35 cellular contexts compared by ENCODE assay signal in genomic region chr7:24307294-24307693, GRCh38. TPM values are rescaled to one million over a fixed set of nuclear protein-coding genes. Genes with fewer than 3 reads are reported as not detected.
"Had no signal": no experiment of that assay in that cellular context is flagged by ENCODE, and none has a peak within 500 bp of the region (broad histone marks: within the 10 kb centered on the region; RNA-seq: fewer than 3 reads in every experiment).

No MANE protein-coding gene starts in this region.

- H3K4me3 ChIP-seq: adrenal gland, body of pancreas, esophagus muscularis mucosa, gastrocnemius medialis, heart right ventricle, hepatocyte had no signal

- H3K27ac ChIP-seq: adrenal gland, body of pancreas, esophagus muscularis mucosa, foreskin keratinocyte, gastrocnemius medialis, heart right ventricle, hepatocyte had no signal

- H3K4me3 Mint-ChIP-seq: activated CD4-positive, alpha-beta memory T cell treated with anti-CD3 and anti-CD28 coated beads for 36 hours; activated CD4-positive, alpha-beta T cell treated with anti-CD3 and anti-CD28 coated beads for 36 hours; activated CD4-positive, alpha-beta T cell treated with anti-CD3 and anti-CD28 coated beads, Interleukin-2, amount 10 ng/mL, durations not matched to agents 24 days and 14 days; activated CD8-positive, alpha-beta memory T cell treated with anti-CD3 and anti-CD28 coated beads, Interleukin-2, amount 10 ng/mL, durations not matched to agents 7 days and 5 days; activated CD8-positive, alpha-beta T cell treated with anti-CD3 and anti-CD28 coated beads, Interleukin-2, amount 10 ng/mL, durations not matched to agents 7 days and 5 days; activated naive CD4-positive, alpha-beta T cell treated with anti-CD3 and anti-CD28 coated beads for 36 hours; activated naive CD4-positive, alpha-beta T cell treated with anti-CD3 and anti-CD28 coated beads, Interleukin-2, amount 50 U/mL, for 24 hours; activated naive CD8-positive, alpha-beta T cell treated with anti-CD3 and anti-CD28 coated beads for 36 hours; activated naive CD8-positive, alpha-beta T cell treated with anti-CD3 and anti-CD28 coated beads, Interleukin-2, amount 50 U/mL, for 24 hours; activated T-helper 1 cell treated with anti-CD3 and anti-CD28 coated beads, Interleukin-12 subunit alpha, Interleukin-12 subunit beta, Interleukin-2, Interleukin-4 antibody, amounts not matched to agents 30 ng/mL and 10 ng/mL and 1 ng/mL, durations not matched to agents 14 hours and 24 hours and 36 hours; effector memory CD8-positive, alpha-beta T cell had no signal

- H3K9me3 Mint-ChIP-seq: activated CD4-positive, alpha-beta memory T cell treated with anti-CD3 and anti-CD28 coated beads for 36 hours; activated CD4-positive, alpha-beta T cell treated with anti-CD3 and anti-CD28 coated beads, Interleukin-2, amount 10 ng/mL, durations not matched to agents 24 days and 14 days; activated naive CD4-positive, alpha-beta T cell treated with anti-CD3 and anti-CD28 coated beads for 36 hours; activated naive CD4-positive, alpha-beta T cell treated with anti-CD3 and anti-CD28 coated beads, Interleukin-2, amount 50 U/mL, for 24 hours; activated naive CD8-positive, alpha-beta T cell treated with anti-CD3 and anti-CD28 coated beads for 36 hours; activated naive CD8-positive, alpha-beta T cell treated with anti-CD3 and anti-CD28 coated beads, Interleukin-2, amount 50 U/mL, for 24 hours; activated T-helper 1 cell treated with anti-CD3 and anti-CD28 coated beads, Interleukin-12 subunit alpha, Interleukin-12 subunit beta, Interleukin-2, Interleukin-4 antibody, amounts not matched to agents 30 ng/mL and 10 ng/mL and 1 ng/mL, durations not matched to agents 14 hours and 24 hours and 36 hours; activated T-helper 2 cell treated with anti-CD3 and anti-CD28 coated beads, Interferon-gamma antibody, Interleukin-2, Interleukin-4, amounts not matched to agents 10 μg/mL and 5 μg/mL and 100 μg/mL, durations not matched to agents 14 hours and 24 hours and 36 hours; effector memory CD8-positive, alpha-beta T cell had no signal

- H3K27ac Mint-ChIP-seq: activated CD4-positive, alpha-beta memory T cell treated with anti-CD3 and anti-CD28 coated beads for 36 hours; activated CD4-positive, alpha-beta T cell treated with anti-CD3 and anti-CD28 coated beads for 36 hours; activated CD4-positive, alpha-beta T cell treated with anti-CD3 and anti-CD28 coated beads, Interleukin-2, amount 10 ng/mL, durations not matched to agents 24 days and 14 days; activated CD8-positive, alpha-beta memory T cell treated with anti-CD3 and anti-CD28 coated beads, Interleukin-2, amount 10 ng/mL, durations not matched to agents 7 days and 5 days; activated CD8-positive, alpha-beta T cell treated with anti-CD3 and anti-CD28 coated beads, Interleukin-2, amount 10 ng/mL, durations not matched to agents 7 days and 5 days; activated naive CD4-positive, alpha-beta T cell treated with anti-CD3 and anti-CD28 coated beads for 36 hours; activated naive CD4-positive, alpha-beta T cell treated with anti-CD3 and anti-CD28 coated beads, Interleukin-2, amount 50 U/mL, for 24 hours; activated naive CD8-positive, alpha-beta T cell treated with anti-CD3 and anti-CD28 coated beads for 36 hours; activated naive CD8-positive, alpha-beta T cell treated with anti-CD3 and anti-CD28 coated beads, Interleukin-2, amount 50 U/mL, for 24 hours; activated T-helper 1 cell treated with anti-CD3 and anti-CD28 coated beads, Interleukin-12 subunit alpha, Interleukin-12 subunit beta, Interleukin-2, Interleukin-4 antibody, amounts not matched to agents 30 ng/mL and 10 ng/mL and 1 ng/mL, durations not matched to agents 14 hours and 24 hours and 36 hours; activated T-helper 2 cell treated with anti-CD3 and anti-CD28 coated beads, Interferon-gamma antibody, Interleukin-2, Interleukin-4, amounts not matched to agents 10 μg/mL and 5 μg/mL and 100 μg/mL, durations not matched to agents 14 hours and 24 hours and 36 hours; effector memory CD8-positive, alpha-beta T cell had no signal

- H3K9me3 ChIP-seq: adrenal gland, body of pancreas, esophagus muscularis mucosa, gastrocnemius medialis, heart right ventricle had no signal

- DNase-seq: activated CD4-positive, alpha-beta memory T cell treated with anti-CD3 and anti-CD28 coated beads for 36 hours; activated CD4-positive, alpha-beta T cell treated with anti-CD3 and anti-CD28 coated beads for 36 hours; activated CD4-positive, alpha-beta T cell treated with anti-CD3 and anti-CD28 coated beads, Interleukin-2, amount 10 ng/mL, durations not matched to agents 24 days and 14 days; activated CD4-positive, CD25-positive, alpha-beta regulatory T cell; activated CD4-positive, CD25-positive, alpha-beta regulatory T cell treated with anti-CD3 and anti-CD28 coated beads, Interleukin-2, amount 50 U/mL, for 72 hours; activated CD8-positive, alpha-beta memory T cell treated with anti-CD3 and anti-CD28 coated beads, Interleukin-2, amount 10 ng/mL, durations not matched to agents 7 days and 5 days; activated CD8-positive, alpha-beta memory T cell treated with anti-CD3 and anti-CD28 coated beads, Interleukin-2, amount 50 U/mL, for 4 hours; activated CD8-positive, alpha-beta T cell treated with anti-CD3 and anti-CD28 coated beads, Interleukin-2, amount 10 ng/mL, durations not matched to agents 7 days and 5 days; activated effector memory CD4-positive, alpha-beta T cell treated with anti-CD3 and anti-CD28 coated beads, Interleukin-2, amount 50 U/mL, for 16 hours; activated naive CD4-positive, alpha-beta T cell treated with anti-CD3 and anti-CD28 coated beads for 36 hours; activated naive CD8-positive, alpha-beta T cell treated with anti-CD3 and anti-CD28 coated beads for 36 hours; activated naive CD8-positive, alpha-beta T cell treated with anti-CD3 and anti-CD28 coated beads, Interleukin-2, amount 50 U/mL, for 24 hours; activated T-cell treated with anti-CD3 and anti-CD28 coated beads, Interleukin-2, amount 50 U/mL, for 1 hour; activated T-cell treated with anti-CD3 and anti-CD28 coated beads, Interleukin-2, amount 50 U/mL, for 48 hours; adrenal gland; amygdala; aorta; body of pancreas; caudate nucleus; cortex of kidney; dermis blood vessel endothelial cell; effector CD4-positive, alpha-beta T cell; effector memory CD8-positive, alpha-beta T cell; erythroblast; foreskin keratinocyte; gastrocnemius medialis; heart right ventricle; T-helper 2 cell had no signal

- H3K36me3 Mint-ChIP-seq: activated CD4-positive, alpha-beta memory T cell treated with anti-CD3 and anti-CD28 coated beads for 36 hours; activated CD8-positive, alpha-beta memory T cell treated with anti-CD3 and anti-CD28 coated beads, Interleukin-2, amount 10 ng/mL, durations not matched to agents 7 days and 5 days; activated naive CD4-positive, alpha-beta T cell treated with anti-CD3 and anti-CD28 coated beads, Interleukin-2, amount 50 U/mL, for 24 hours; activated naive CD8-positive, alpha-beta T cell treated with anti-CD3 and anti-CD28 coated beads for 36 hours had no signal

- H3K4me1 Mint-ChIP-seq: activated CD4-positive, alpha-beta T cell treated with anti-CD3 and anti-CD28 coated beads for 36 hours; activated CD4-positive, alpha-beta T cell treated with anti-CD3 and anti-CD28 coated beads, Interleukin-2, amount 10 ng/mL, durations not matched to agents 24 days and 14 days; activated CD8-positive, alpha-beta memory T cell treated with anti-CD3 and anti-CD28 coated beads, Interleukin-2, amount 10 ng/mL, durations not matched to agents 7 days and 5 days; activated naive CD4-positive, alpha-beta T cell treated with anti-CD3 and anti-CD28 coated beads, Interleukin-2, amount 50 U/mL, for 24 hours; activated naive CD8-positive, alpha-beta T cell treated with anti-CD3 and anti-CD28 coated beads for 36 hours; activated naive CD8-positive, alpha-beta T cell treated with anti-CD3 and anti-CD28 coated beads, Interleukin-2, amount 50 U/mL, for 24 hours had no signal

- H3K4me1 ChIP-seq: adrenal gland, body of pancreas, esophagus muscularis mucosa, foreskin keratinocyte, gastrocnemius medialis, heart right ventricle had no signal

- H3K36me3 ChIP-seq: adrenal gland, esophagus muscularis mucosa, gastrocnemius medialis, heart right ventricle had no signal

RNA-seq across cellular contexts. Expression of gene NPY, which starts 23.3 kb away (rescaled TPM):
- total RNA-seq: activated CD4-positive, alpha-beta memory T cell treated with anti-CD3 and anti-CD28 coated beads for 36 hours; activated CD4-positive, alpha-beta T cell treated with anti-CD3 and anti-CD28 coated beads for 36 hours; activated CD4-positive, alpha-beta T cell treated with anti-CD3 and anti-CD28 coated beads, Interleukin-2, amount 10 ng/mL, durations not matched to agents 24 days and 14 days; activated CD8-positive, alpha-beta memory T cell treated with anti-CD3 and anti-CD28 coated beads for 36 hours; activated CD8-positive, alpha-beta memory T cell treated with anti-CD3 and anti-CD28 coated beads, Interleukin-2, amount 10 ng/mL, durations not matched to agents 7 days and 5 days; activated CD8-positive, alpha-beta T cell treated with anti-CD3 and anti-CD28 coated beads, Interleukin-2, amount 10 ng/mL, durations not matched to agents 7 days and 5 days; activated naive CD4-positive, alpha-beta T cell treated with anti-CD3 and anti-CD28 coated beads for 36 hours; activated naive CD8-positive, alpha-beta T cell treated with anti-CD3 and anti-CD28 coated beads for 36 hours; activated T-helper 1 cell treated with anti-CD3 and anti-CD28 coated beads, Interleukin-12 subunit alpha, Interleukin-12 subunit beta, Interleukin-2, Interleukin-4 antibody, amounts not matched to agents 30 ng/mL and 10 ng/mL and 1 ng/mL, durations not matched to agents 14 hours and 24 hours and 36 hours; activated T-helper 2 cell treated with anti-CD3 and anti-CD28 coated beads, Interferon-gamma antibody, Interleukin-2, Interleukin-4, amounts not matched to agents 10 μg/mL and 5 μg/mL and 100 μg/mL, durations not matched to agents 14 hours and 24 hours and 36 hours; aorta; chondrocyte; dermis blood vessel endothelial cell; foreskin keratinocyte; gastrocnemius medialis; heart right ventricle had no signal
